ENCODE assay signal across 1 cellular context in the genomic region with DNA sequence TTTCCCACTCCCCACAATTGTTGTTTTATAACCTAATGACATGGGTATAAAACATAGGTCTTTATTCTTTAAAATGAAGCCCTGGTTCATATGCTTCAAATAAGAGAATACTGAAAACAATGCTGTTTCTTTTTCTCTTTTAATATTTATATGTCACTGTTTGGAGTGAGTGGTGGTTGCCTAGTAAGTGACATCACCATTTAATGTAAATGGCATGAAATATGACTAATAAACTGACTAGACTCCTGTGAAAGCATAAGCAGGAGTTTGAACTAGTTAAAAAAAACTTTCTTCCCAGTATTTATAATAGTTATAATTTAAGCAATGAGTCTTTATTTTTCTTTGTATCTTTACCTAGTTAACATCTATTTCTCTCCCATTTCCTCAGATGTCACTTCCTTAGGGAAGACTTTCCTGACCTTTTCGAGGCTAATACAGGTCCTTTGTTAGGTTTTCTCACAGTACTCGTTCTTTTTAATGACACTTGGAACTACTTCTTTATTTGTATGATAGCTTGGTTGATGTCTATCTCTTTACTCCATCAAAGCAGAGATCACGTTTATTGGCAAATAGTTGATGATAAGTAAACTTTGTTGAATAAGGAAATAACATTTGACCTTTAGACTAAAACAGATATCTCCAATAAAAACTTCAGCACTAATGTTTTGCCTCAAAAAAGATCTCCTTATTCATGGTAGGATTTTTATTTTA.
TF ChIP-seq lines count a peak whose summit lies in the region.

No MANE protein-coding gene starts in this region.

TF ChIP-seq in HepG2, 621 proteins besides CTCF, POLR2A, EP300 and RAD21:
- TF ChIP-seq ATF7 (IDR thresholded peaks at IDR 0.05) = 0 out of 2 replicates have a peak, but pooled peaks have one; percentile 22
- TF ChIP-seq ATF7 (CRISPR knock-in tag; IDR thresholded peaks at IDR 0.05) = no peak
- no peak for TF ChIP-seq NKX3-1 (CRISPR knock-in tag; IDR thresholded peaks at IDR 0.05)
